In the genomic region with DNA sequence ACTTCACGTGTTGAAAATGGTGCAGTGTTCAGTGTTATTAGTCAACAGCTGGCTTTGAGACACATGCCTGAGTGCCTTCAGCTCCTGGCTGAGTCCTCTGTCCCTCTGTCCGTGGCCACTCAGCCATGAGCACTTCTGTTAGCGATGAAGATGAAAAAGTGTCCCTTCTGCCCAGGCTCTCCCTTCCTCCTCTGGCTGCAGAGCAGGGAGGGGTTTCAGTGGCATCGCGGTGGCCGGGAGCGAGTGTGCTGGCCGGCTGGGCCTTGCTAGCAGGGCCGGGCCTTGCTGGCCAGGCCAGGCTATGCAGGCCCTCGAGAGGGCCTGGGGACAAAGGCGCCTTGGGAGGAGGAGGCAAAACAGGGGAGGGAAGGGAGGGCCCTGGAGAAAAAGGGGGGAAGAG, we compare ENCODE assay signal across 12 cellular contexts. TPM values are rescaled to one million over a fixed set of nuclear protein-coding genes. Genes with fewer than 3 reads are reported as not detected.
DNase-seq lines count a peak whose midpoint lies in the region; ATAC-seq and TF ChIP-seq lines count a peak whose summit lies in the region.
"Had no signal": no experiment of that assay in that cellular context is flagged by ENCODE, and none has a peak within 500 bp of the region (broad histone marks: within the 10 kb centered on the region; RNA-seq: fewer than 3 reads in every experiment).

No MANE protein-coding gene starts in this region.

- H3K79me2 ChIP-seq in osteoblast (ENCODE audit: insufficient read depth, low read length), result peaks cover 61% of the 10 kb centered on the region

- H3K9me3 Mint-ChIP-seq in activated T-cell treated with anti-CD3 and anti-CD28 coated beads, Interleukin-2, amount 50 U/mL, for 72 hours, result no peaks in the 10 kb centered on the region
- H3K9me3 Mint-ChIP-seq: T-cell had no signal

- H3K27me3 Mint-ChIP-seq in activated T-cell treated with anti-CD3 and anti-CD28 coated beads, Interleukin-2, amount 50 U/mL, for 72 hours (ENCODE audit: low read depth), result no peaks in the 10 kb centered on the region
- H3K27me3 Mint-ChIP-seq: T-cell had no signal

- no peak for TF ChIP-seq CTCF in gastroesophageal sphincter (IDR thresholded peaks at IDR 0.05)
- TF ChIP-seq CTCF in osteoblast (IDR thresholded peaks at IDR 0.05; ENCODE audit: extremely low read depth, low read depth, low read length), result no peak

- TF ChIP-seq POLR2A in gastroesophageal sphincter (IDR thresholded peaks at IDR 0.05), result no peak

- H3K36me3 ChIP-seq in BLaER1 treated with 17β-estradiol and CSF1 and Interleukin-3, amounts not matched to agents 10 nM and 100 nM, result peaks cover 0 to 45% (median 0%) of the 10 kb centered on the region in 11 experiments; a peak in 9 of 22 replicates
- H3K36me3 ChIP-seq in gastroesophageal sphincter (no peaks in the 10 kb centered on the region), osteoblast (ENCODE audit: insufficient read depth, low read length) (peaks cover 3% of the 10 kb centered on the region)

- H3K4me1 ChIP-seq in BLaER1 treated with 17β-estradiol and CSF1 and Interleukin-3, amounts not matched to agents 10 nM and 100 nM, result peaks cover 100% of the 10 kb centered on the region in 10 experiments
- H3K4me1 ChIP-seq in gastroesophageal sphincter, result peaks cover 0 to 81% (median 6%) of the 10 kb centered on the region in 3 donors
- H3K4me1 ChIP-seq in osteoblast (ENCODE audit: insufficient read depth, low read length), result peaks cover 15% of the 10 kb centered on the region

- peak overlapping the region in 4 of 10 experiments; percentile 17 to 27 (median 20); a peak in 5 of 20 replicates for H3K4me3 ChIP-seq in BLaER1 treated with 17β-estradiol and CSF1 and Interleukin-3, amounts not matched to agents 10 nM and 100 nM
- H3K4me3 ChIP-seq in gastroesophageal sphincter, result no peak overlapping the region
- no peak overlapping the region for H3K4me3 ChIP-seq in osteoblast (ENCODE audit: insufficient read depth, low read length)
- H3K4me3 ChIP-seq: GM12878 had no signal

- WGBS in gastroesophageal sphincter (ENCODE audit: low coverage in 1 of 2), 2 donors, result 50 to 60% methylated on average over 1 of the region's 11 CpGs

- no peak for TF ChIP-seq EP300 in gastroesophageal sphincter (IDR thresholded peaks at IDR 0.05)

- H3K9ac ChIP-seq in BLaER1 treated with 17β-estradiol and CSF1 and Interleukin-3, amounts not matched to agents 10 nM and 100 nM, result peak overlapping the region; percentile 42 to 80 (median 75)

- H4K20me1 ChIP-seq in BLaER1 treated with 17β-estradiol and CSF1 and Interleukin-3, amounts not matched to agents 10 nM and 100 nM, result peaks cover 12 to 100% (median 90%) of the 10 kb centered on the region in 11 experiments; a peak in 20 of 22 replicates
- H4K20me1 ChIP-seq in osteoblast (ENCODE audit: insufficient read depth, low read length), result peaks cover 76% of the 10 kb centered on the region

- peak overlapping the region; percentile 84 to 98 (median 92) for H3K4me2 ChIP-seq in BLaER1 treated with 17β-estradiol and CSF1 and Interleukin-3, amounts not matched to agents 10 nM and 100 nM
- no peak overlapping the region for H3K4me2 ChIP-seq in osteoblast (ENCODE audit: insufficient read depth, low read length)

- peaks cover 19% of the 10 kb centered on the region for H3K4me1 Mint-ChIP-seq in activated T-cell treated with anti-CD3 and anti-CD28 coated beads, Interleukin-2, amount 50 U/mL, for 72 hours (ENCODE audit: low read depth)

- no peaks in the 10 kb centered on the region for H3K36me3 Mint-ChIP-seq in activated T-cell treated with anti-CD3 and anti-CD28 coated beads, Interleukin-2, amount 50 U/mL, for 72 hours (ENCODE audit: insufficient read depth in 2 of 2)
- H3K36me3 Mint-ChIP-seq: T-cell had no signal

- H3K27ac Mint-ChIP-seq in activated T-cell treated with anti-CD3 and anti-CD28 coated beads, Interleukin-2, amount 50 U/mL, for 72 hours, result no peak overlapping the region
- H3K27ac Mint-ChIP-seq: T-cell had no signal

- H3K4me3 Mint-ChIP-seq in activated T-cell treated with anti-CD3 and anti-CD28 coated beads, Interleukin-2, amount 50 U/mL, for 72 hours, result no peak overlapping the region
- H3K4me3 Mint-ChIP-seq: T-cell had no signal

- no peak for ATAC-seq in gastroesophageal sphincter
- ATAC-seq in activated T-cell treated with anti-CD3 and anti-CD28 coated beads, Interleukin-2, amount 50 U/mL, for 72 hours (replicated peaks in 1 of 2), result no peak
- ATAC-seq: GM12878, T-cell had no signal

- DNase-seq in RPMI7951 (ENCODE audit: low read depth) (peak; percentile 11), osteoblast (ENCODE audit: insufficient read length, low spot score, missing footprints) (peak; percentile 65), inferior parietal cortex (ENCODE audit: extremely low spot score) (no peak), NCI-H146 (lab: John Stamatoyannopoulos, UW) (no peak)
- DNase-seq in activated T-cell treated with anti-CD3 and anti-CD28 coated beads, Interleukin-2, amount 50 U/mL, for 72 hours, result no peak
- DNase-seq in activated T-cell treated with anti-CD3 and anti-CD28 coated beads, Interleukin-2, amount 50 U/mL, for 48 hours, result no peak
- DNase-seq: hippocampal formation, NCI-H526, T-cell had no signal

- no peak overlapping the region for H2AFZ ChIP-seq in osteoblast (ENCODE audit: low read length)

- no peaks in the 10 kb centered on the region for H3K9me3 ChIP-seq in BLaER1 treated with 17β-estradiol and CSF1 and Interleukin-3, amounts not matched to agents 10 nM and 100 nM (replicated peaks in 1 of 11)
- H3K9me3 ChIP-seq in gastroesophageal sphincter, result no peaks in the 10 kb centered on the region
- H3K9me3 ChIP-seq in osteoblast (ENCODE audit: low read depth, low read length), result no peaks in the 10 kb centered on the region

- no peaks in the 10 kb centered on the region for H3K27me3 ChIP-seq in BLaER1 treated with 17β-estradiol and CSF1 and Interleukin-3, amounts not matched to agents 10 nM and 100 nM
- no peaks in the 10 kb centered on the region for H3K27me3 ChIP-seq in gastroesophageal sphincter
- H3K27me3 ChIP-seq in osteoblast (ENCODE audit: insufficient read depth, low read length), result no peaks in the 10 kb centered on the region

- peak overlapping the region; percentile 37 to 90 (median 85); a peak in 21 of 22 replicates for H3K27ac ChIP-seq in BLaER1 treated with 17β-estradiol and CSF1 and Interleukin-3, amounts not matched to agents 10 nM and 100 nM
- H3K27ac ChIP-seq in gastroesophageal sphincter (peak overlapping the region in 3 of 4 donors; percentile 1 to 64 (median 56)), osteoblast (ENCODE audit: low read depth, low read length) (no peak overlapping the region)

RNA-seq across cellular contexts. Expression of a gene that starts 47.7 kb away (rescaled TPM):
- 2.8 and 3.0 TPM in 2 replicates for total RNA-seq in RPMI7951 (2014; rRNA removed; shearing (Covaris generic))
- total RNA-seq in gastroesophageal sphincter (10 to 100 TPM; 13.4 to 24.0 (median 19.2) TPM), osteoblast (6.2 and 8.3 TPM in 2 replicates)
- total RNA-seq in activated T-cell treated with anti-CD3 and anti-CD28 coated beads, Interleukin-2, amount 50 U/mL, for 72 hours, result 10 to 100 TPM; 53.1 to 59.0 TPM

Comparison
In these comparisons a context has a peak if more than half of its experiments do, and no peak if none do; other contexts are left out.
1. DNase-seq: peak in RPMI7951 (single experiment) and osteoblast (single experiment); none in inferior parietal cortex (single experiment), NCI-H146 (single experiment), activated T-cell treated with anti-CD3 and anti-CD28 coated beads, Interleukin-2, amount 50 U/mL, for 72 hours (0 of 2) and activated T-cell treated with anti-CD3 and anti-CD28 coated beads, Interleukin-2, amount 50 U/mL, for 48 hours (0 of 2).